12 cellular contexts compared by ENCODE assay signal in genomic region chr15:70269991-70270751, GRCh38.
A peak's percentile ranks its signal among the peaks of the same experiment; 100 is the strongest.
DNase-seq lines count a peak whose midpoint lies in the region; ATAC-seq and TF ChIP-seq lines count a peak whose summit lies in the region.
"Had no signal": no experiment of that assay in that cellular context is flagged by ENCODE, and none has a peak within 500 bp of the region (broad histone marks: within the 10 kb centered on the region; RNA-seq: fewer than 3 reads in every experiment).

No MANE protein-coding gene starts in this region.

- H3K27me3 Mint-ChIP-seq in CD14-positive monocyte (ENCODE audit: low read depth in 3 of 3): peaks cover 9 to 15% (median 12%) of the 10 kb centered on the region in 3 donors
- H3K27me3 Mint-ChIP-seq in naive B cell: peaks cover 0 to 26% (median 7%) of the 10 kb centered on the region in 3 donors

- no peak for TF ChIP-seq CTCF in CD14-positive monocyte (IDR thresholded peaks at IDR 0.05)
- no peak for TF ChIP-seq CTCF in NB4 (IDR thresholded peaks at IDR 0.05; ENCODE audit: low read depth, low read length)
- TF ChIP-seq CTCF in GM13976 (IDR thresholded peaks at IDR 0.05; ENCODE audit: borderline replicate concordance, control extremely low read depth, extremely low read depth, insufficient read depth, missing control alignments): no peak

- in situ Hi-C loops in GM13976 (cut with MboI; ENCODE audit: low sequenced_read_pairs, unreplicated experiment): no loop called here

- H3K36me3 Mint-ChIP-seq in CD14-positive monocyte: peaks cover 13 to 26% of the 10 kb centered on the region in 2 donors
- H3K36me3 Mint-ChIP-seq in naive B cell: no peaks in the 10 kb centered on the region

- intact Hi-C loops in CD14-positive monocyte (cut with micrococcal nuclease): loop anchor here (2.0 to 10.0 kb wide), 7 partner anchors 33 to 217 kb away; no protein-coding TSS in a partner anchor

- H3K27ac Mint-ChIP-seq in CD14-positive monocyte (peak overlapping the region; percentile 33 to 78 (median 67)), naive B cell (peak overlapping the region in 4 of 6 donors; percentile 9 to 63 (median 31))

- H3K4me3 Mint-ChIP-seq in CD14-positive monocyte (peak overlapping the region in 1 of 2 donors; percentile 52), naive B cell (peak overlapping the region in 6 of 8 donors; percentile 36 to 78 (median 48))
- H3K4me3 Mint-ChIP-seq: T-helper 17 cell had no signal

- H3K9me3 Mint-ChIP-seq in CD14-positive monocyte: peaks cover 0 to 3% (median 0%) of the 10 kb centered on the region in 7 donors
- H3K9me3 Mint-ChIP-seq in naive B cell: no peaks in the 10 kb centered on the region

- no peak for TF ChIP-seq POLR2A in NB4 (IDR thresholded peaks at IDR 0.05; ENCODE audit: extremely low read depth, insufficient read length)

- no peak for DNase-seq in CD14-positive monocyte (ENCODE audit: low spot score)
- peak; percentile 49 for DNase-seq in NB4 (ENCODE audit: low read depth)
- peak; percentile 92 for DNase-seq in dermis blood vessel endothelial cell
- no peak for DNase-seq in naive B cell
- no peak for DNase-seq in GM13976 (ENCODE audit: low spot score)
- no peak for DNase-seq in SK-N-DZ (ENCODE audit: low spot score)
- DNase-seq: activated CD8-positive, alpha-beta memory T cell treated with anti-CD3 and anti-CD28 coated beads, Interleukin-2, amount 50 U/mL, for 4 hours; NCI-H2029 treated with DMSO at 0.1 percent for 48 hours; T-helper 17 cell had no signal

- H3K4me3 ChIP-seq in NB4 (ENCODE audit: low read depth, low read length): no peak overlapping the region
- H3K4me3 ChIP-seq: cardiac muscle cell had no signal

- ATAC-seq in naive B cell (ENCODE audit: low read depth in 2 of 2) (peak in 1 of 2 donors; percentile 6), HG03342 (IDR thresholded peaks at IDR 0.05; ENCODE audit: unreplicated experiment) (no peak), HG03442 (IDR thresholded peaks at IDR 0.05; ENCODE audit: unreplicated experiment) (no peak)
- ATAC-seq: T-helper 17 cell had no signal

- H3K4me1 Mint-ChIP-seq in CD14-positive monocyte: peaks cover 70% of the 10 kb centered on the region
- H3K4me1 Mint-ChIP-seq in naive B cell: peaks cover 66 to 79% (median 71%) of the 10 kb centered on the region in 3 donors

Comparison
In these comparisons a context has a peak if more than half of its experiments do, and no peak if none do; other contexts are left out.
1. DNase-seq: peak in NB4 (single experiment) and dermis blood vessel endothelial cell (single experiment); none in CD14-positive monocyte (single experiment), naive B cell (single experiment), GM13976 (single experiment) and SK-N-DZ (single experiment).